Comparison of ENCODE assay signal across 14 cellular contexts in the genomic region with DNA sequence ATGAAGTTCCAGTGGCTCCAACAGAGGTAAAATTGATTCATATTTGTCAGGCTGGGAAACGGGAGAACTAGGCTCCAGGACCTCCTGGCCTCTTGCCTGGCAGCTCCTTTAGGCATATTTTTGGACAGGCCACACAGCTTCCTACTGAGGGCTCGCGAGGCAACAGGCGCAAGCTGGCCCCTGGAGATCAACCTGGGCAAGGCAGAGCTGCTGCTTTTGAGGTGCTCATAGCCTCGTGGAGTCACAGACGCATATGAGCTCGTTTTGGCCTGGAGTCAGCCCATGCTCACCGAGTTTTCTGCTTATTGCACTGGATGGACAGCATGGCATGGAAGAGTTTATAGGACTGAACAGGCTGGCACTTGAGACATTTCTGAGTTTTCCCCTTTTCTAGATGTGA.
"Had no signal": no experiment of that assay in that cellular context is flagged by ENCODE, and none has a peak within 500 bp of the region (broad histone marks: within the 10 kb centered on the region; RNA-seq: fewer than 3 reads in every experiment).

No MANE protein-coding gene starts in this region.

- H3K9me3 ChIP-seq: SJCRH30, upper lobe of left lung had no signal

- H3K27ac ChIP-seq: SJCRH30 had no signal

- H3K27me3 Mint-ChIP-seq: activated CD4-positive, alpha-beta T cell treated with anti-CD3 and anti-CD28 coated beads, Interleukin-2, amount 10 ng/mL, durations not matched to agents 24 days and 14 days; stimulated activated naive CD8-positive, alpha-beta T cell treated with anti-CD3 and anti-CD28 coated beads, Interleukin-15, amount 100 ng/mL, for 72 hours had no signal

- H3K27ac Mint-ChIP-seq: activated CD4-positive, alpha-beta T cell treated with anti-CD3 and anti-CD28 coated beads, Interleukin-2, amount 10 ng/mL, durations not matched to agents 24 days and 14 days; dendritic cell treated with granulocyte-macrophage colony-stimulating factor and Interleukin-4, amounts not matched to agents 40 ng/mL and 50 ng/mL, for 4 days; nephron; progenitor cell of endocrine pancreas; stimulated activated naive CD8-positive, alpha-beta T cell treated with anti-CD3 and anti-CD28 coated beads, Interleukin-15, amount 100 ng/mL, for 72 hours had no signal

- DNase-seq: activated CD4-positive, alpha-beta T cell treated with anti-CD3 and anti-CD28 coated beads, Interleukin-2, amount 10 ng/mL, durations not matched to agents 24 days and 14 days; activated naive CD4-positive, alpha-beta T cell treated with anti-CD3 and anti-CD28 coated beads, Interleukin-2, amount 50 U/mL, for 16 hours; aorta; effector memory CD4-positive, alpha-beta T cell; midbrain; nucleus accumbens; right cardiac atrium; stimulated activated naive CD8-positive, alpha-beta T cell treated with anti-CD3 and anti-CD28 coated beads, Interleukin-15, amount 100 ng/mL, for 72 hours; T1000; upper lobe of left lung had no signal

- ATAC-seq: stimulated activated naive CD8-positive, alpha-beta T cell treated with anti-CD3 and anti-CD28 coated beads, Interleukin-15, amount 100 ng/mL, for 72 hours had no signal

- H3K27me3 ChIP-seq: SJCRH30, upper lobe of left lung had no signal

- H3K4me1 Mint-ChIP-seq: nephron had no signal

- H3K9me3 Mint-ChIP-seq: activated CD4-positive, alpha-beta T cell treated with anti-CD3 and anti-CD28 coated beads, Interleukin-2, amount 10 ng/mL, durations not matched to agents 24 days and 14 days; dendritic cell treated with granulocyte-macrophage colony-stimulating factor and Interleukin-4, amounts not matched to agents 40 ng/mL and 50 ng/mL, for 4 days; nephron; stimulated activated naive CD8-positive, alpha-beta T cell treated with anti-CD3 and anti-CD28 coated beads, Interleukin-15, amount 100 ng/mL, for 72 hours had no signal

- H3K36me3 ChIP-seq: SJCRH30, upper lobe of left lung had no signal

- H3K4me3 ChIP-seq: SJCRH30, upper lobe of left lung had no signal

- H3K4me3 Mint-ChIP-seq: activated CD4-positive, alpha-beta T cell treated with anti-CD3 and anti-CD28 coated beads, Interleukin-2, amount 10 ng/mL, durations not matched to agents 24 days and 14 days; dendritic cell treated with granulocyte-macrophage colony-stimulating factor and Interleukin-4, amounts not matched to agents 40 ng/mL and 50 ng/mL, for 4 days; nephron; stimulated activated naive CD8-positive, alpha-beta T cell treated with anti-CD3 and anti-CD28 coated beads, Interleukin-15, amount 100 ng/mL, for 72 hours had no signal
